2 cellular contexts compared by ENCODE assay signal in genomic region chr16:30939571-30939970, GRCh38. TPM values are rescaled to one million over a fixed set of nuclear protein-coding genes. Genes with fewer than 3 reads are reported as not detected.
"Had no signal": no experiment of that assay in that cellular context is flagged by ENCODE, and none has a peak within 500 bp of the region (broad histone marks: within the 10 kb centered on the region; RNA-seq: fewer than 3 reads in every experiment).

No MANE protein-coding gene starts in this region.

RNA-seq across cellular contexts. Expression of gene CTF1, which starts 43.2 kb away (rescaled TPM):
- polyA plus RNA-seq: naive thymus-derived CD4-positive, alpha-beta T cell; neural cell had no signal
